ENCODE assay signal across 1 cellular context in genomic region chr5:79263290-79263689, GRCh38.
TF ChIP-seq lines count a peak whose summit lies in the region.

No MANE protein-coding gene starts in this region.

TF ChIP-seq in WTC11, 78 proteins besides CTCF, POLR2A, EP300 and RAD21:
- TF ChIP-seq ESRRA (CRISPR knock-in tag; IDR thresholded peaks at IDR 0.05; ENCODE audit: borderline replicate concordance) (no peak), ZNF317 (CRISPR knock-in tag; IDR thresholded peaks at IDR 0.05; ENCODE audit: borderline replicate concordance, low read depth) (no peak)
